In genomic region chr3:94811836-94812235, GRCh38 we compare ENCODE assay signal across 21 cellular contexts.
"Had no signal": no experiment of that assay in that cellular context is flagged by ENCODE, and none has a peak within 500 bp of the region (broad histone marks: within the 10 kb centered on the region; RNA-seq: fewer than 3 reads in every experiment).

No MANE protein-coding gene starts in this region.

- H3K36me3 ChIP-seq: brain microvascular endothelial cell, prostate gland, right atrium auricular region, tibial nerve had no signal

- H3K27me3 ChIP-seq: brain microvascular endothelial cell, right atrium auricular region, tibial nerve had no signal

- DNase-seq: activated CD4-positive, alpha-beta T cell treated with anti-CD3 and anti-CD28 coated beads for 1 hour; activated CD8-positive, alpha-beta memory T cell treated with anti-CD3 and anti-CD28 coated beads for 24 hours; activated CD8-positive, alpha-beta memory T cell treated with anti-CD3 and anti-CD28 coated beads, Interleukin-2, amount 50 U/mL, for 48 hours; activated effector memory CD4-positive, alpha-beta T cell treated with anti-CD3 and anti-CD28 coated beads, Interleukin-2, amount 50 U/mL, for 16 hours; activated naive CD4-positive, alpha-beta T cell treated with anti-CD3 and anti-CD28 coated beads, Interleukin-2, amount 50 U/mL, for 16 hours; activated T-cell treated with anti-CD3 and anti-CD28 coated beads, Interleukin-2, amount 50 U/mL, for 72 hours; aorta; brain microvascular endothelial cell; central memory CD4-positive, alpha-beta T cell; endodermal cell; foreskin melanocyte; glutamatergic neuron; hypothalamus; mucosa of descending colon; naive B cell; stimulated activated CD4-positive, alpha-beta T cell treated with anti-CD3 and anti-CD28 coated beads, Interleukin-2, amount 100 ng/mL, for 24 hours; stimulated activated naive CD4-positive, alpha-beta T cell treated with Interleukin-2 at 50 U/mL for 16 hours had no signal

- H3K4me3 ChIP-seq: mucosa of descending colon, prostate gland, right atrium auricular region, tibial nerve had no signal

- H3K9me3 ChIP-seq: mucosa of descending colon, prostate gland, right atrium auricular region, tibial nerve had no signal

- H3K4me1 ChIP-seq: prostate gland, right atrium auricular region, tibial nerve had no signal

- H3K27ac ChIP-seq: brain microvascular endothelial cell, prostate gland, right atrium auricular region, tibial nerve, VCaP had no signal
